In the genomic region with DNA sequence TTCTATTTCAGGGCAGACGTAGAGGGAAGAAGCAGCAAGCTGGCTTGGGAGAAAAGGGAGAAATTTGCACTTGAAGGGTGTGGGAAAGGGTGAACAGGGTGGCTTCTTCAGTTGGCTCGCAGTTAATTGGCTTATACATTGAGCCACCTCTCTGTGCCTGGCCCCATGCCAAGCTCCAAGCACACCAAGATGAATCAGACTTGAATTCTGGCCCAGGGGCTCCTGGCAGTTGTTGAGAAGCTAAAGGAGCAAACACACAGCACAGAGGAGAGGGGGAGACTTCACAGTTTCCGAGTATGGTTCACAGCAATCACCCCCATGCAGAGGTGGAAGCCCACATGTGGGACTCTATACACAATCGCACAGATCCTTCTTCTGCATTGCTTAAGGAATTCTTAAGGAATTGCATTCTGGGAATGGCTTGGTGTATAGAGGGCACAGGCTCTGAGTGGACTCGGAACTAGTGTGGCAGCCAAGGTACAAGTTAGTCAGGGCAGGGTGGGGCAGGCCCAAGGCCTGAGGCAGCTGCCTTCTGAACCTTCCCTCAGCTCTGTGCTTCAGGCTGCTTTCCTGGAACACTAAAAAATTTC, we compare ENCODE assay signal across 8 cellular contexts. TPM values are rescaled to one million over a fixed set of nuclear protein-coding genes. Genes with fewer than 3 reads are reported as not detected.
DNase-seq lines count a peak whose midpoint lies in the region; ATAC-seq and TF ChIP-seq lines count a peak whose summit lies in the region.

No MANE protein-coding gene starts in this region.

- H3K27ac ChIP-seq in neuronal stem cell (replicated peaks; ENCODE audit: low read length), result no peak overlapping the region
- peak overlapping the region; percentile 99 for H3K27ac ChIP-seq in subcutaneous abdominal adipose tissue (ENCODE audit: low read depth, low read length)

- no peaks in the 10 kb centered on the region for H3K9me3 ChIP-seq in neuronal stem cell (replicated peaks in 1 of 2; ENCODE audit: control insufficient read depth in 2 of 2, insufficient read depth in 1 of 2, low read depth in 1 of 2, low read length in 2 of 2)
- H3K9me3 ChIP-seq in subcutaneous abdominal adipose tissue (ENCODE audit: control insufficient read depth in 5 of 5, low read length in 5 of 5), result no peaks in the 10 kb centered on the region

- H3K4me3 ChIP-seq in AG10803 (ENCODE audit: low read length) (peak overlapping the region; percentile 89), foreskin fibroblast (ENCODE audit: low read depth in 1 of 2, low read length in 2 of 2) (peak overlapping the region; percentile 81), neuronal stem cell (ENCODE audit: low read length in 2 of 2) (peak overlapping the region in 1 of 2 donors; percentile 85), subcutaneous abdominal adipose tissue (ENCODE audit: low read depth in 1 of 5, low read length in 5 of 5) (peak overlapping the region; percentile 95 to 99 (median 98))

- H4K91ac ChIP-seq in neuronal stem cell (ENCODE audit: low read depth, low read length, poor library complexity), result no peak overlapping the region

- no peak for ATAC-seq in GM21360 (IDR thresholded peaks at IDR 0.05; ENCODE audit: unreplicated experiment)

- no peaks in the 10 kb centered on the region for H3K79me1 ChIP-seq in neuronal stem cell (ENCODE audit: low read depth, low read length)

- peaks cover 0 to 4% of the 10 kb centered on the region in 2 donors for H3K36me3 ChIP-seq in neuronal stem cell (replicated peaks in 1 of 2; ENCODE audit: control insufficient read depth in 2 of 2, insufficient read depth in 2 of 2, low read length in 2 of 2)
- H3K36me3 ChIP-seq in subcutaneous abdominal adipose tissue (ENCODE audit: control insufficient read depth in 5 of 5, insufficient read depth in 5 of 5, low read length in 5 of 5), result peaks cover 0 to 4% (median 0%) of the 10 kb centered on the region in 5 donors

- DNase-seq in AG10803 (ENCODE audit: low read depth) (peak; percentile 88), HT1080 (ENCODE audit: low read depth) (peak; percentile 92), SHP77 (lab: John Stamatoyannopoulos, UW) (peak; percentile 42 to 74), foreskin fibroblast (peak; percentile 92 to 97), neuronal stem cell (ENCODE audit: low spot score) (no peak)
- DNase-seq in activated effector memory CD4-positive, alpha-beta T cell treated with Interleukin-2 at 50 U/mL for 16 hours, result peak; percentile 58

- peak overlapping the region; percentile 94 for H2AFZ ChIP-seq in neuronal stem cell (ENCODE audit: low read length)

- H3K9ac ChIP-seq in neuronal stem cell (ENCODE audit: low read depth, low read length, poor library complexity) (no peak overlapping the region), subcutaneous abdominal adipose tissue (ENCODE audit: low read length in 5 of 5) (peak overlapping the region; percentile 62 to 99 (median 97))

- H4K8ac ChIP-seq in neuronal stem cell (ENCODE audit: low read depth, low read length), result no peak overlapping the region

- TF ChIP-seq CTCF in AG10803 (conservative IDR thresholded peaks at IDR 0.05; ENCODE audit: low read length), result no peak
- TF ChIP-seq CTCF in foreskin fibroblast (IDR thresholded peaks at IDR 0.05; ENCODE audit: low read depth, low read length), result no peak

- peak overlapping the region; percentile 70 for H3K4me2 ChIP-seq in neuronal stem cell (ENCODE audit: insufficient read depth, low read length, poor library complexity, severe bottlenecking)

- H3K27me3 ChIP-seq in neuronal stem cell (ENCODE audit: control insufficient read depth in 3 of 3, insufficient read depth in 3 of 3, low read depth in 1 of 3, low read length in 3 of 3), result no peaks in the 10 kb centered on the region
- no peaks in the 10 kb centered on the region for H3K27me3 ChIP-seq in subcutaneous abdominal adipose tissue (ENCODE audit: control insufficient read depth in 5 of 5, insufficient read depth in 4 of 5, low read length in 5 of 5)

- no peak overlapping the region for H2AK5ac ChIP-seq in neuronal stem cell (ENCODE audit: low read depth, low read length)

- no peak overlapping the region for H3K23ac ChIP-seq in neuronal stem cell (ENCODE audit: low read depth, low read length, poor library complexity)

- H3K18ac ChIP-seq in neuronal stem cell (ENCODE audit: low read length), result no peak overlapping the region

- H3K14ac ChIP-seq in neuronal stem cell (ENCODE audit: low read length), result no peak overlapping the region

- no peak overlapping the region for H2BK12ac ChIP-seq in neuronal stem cell (ENCODE audit: low read length)

- H3K4ac ChIP-seq in neuronal stem cell (ENCODE audit: low read length), result no peak overlapping the region

- H3K4me1 ChIP-seq in neuronal stem cell (ENCODE audit: control insufficient read depth in 2 of 2, insufficient read depth in 1 of 2, low read depth in 1 of 2, low read length in 2 of 2), result peaks cover 16 to 24% of the 10 kb centered on the region in 2 donors
- H3K4me1 ChIP-seq in subcutaneous abdominal adipose tissue (ENCODE audit: control insufficient read depth in 5 of 5, insufficient read depth in 5 of 5, low read length in 5 of 5), result peaks cover 8 to 78% (median 71%) of the 10 kb centered on the region in 5 donors

- H2BK120ac ChIP-seq in neuronal stem cell (ENCODE audit: low read depth, low read length), result no peak overlapping the region

- H2BK5ac ChIP-seq in neuronal stem cell (ENCODE audit: low read length), result no peak overlapping the region

- no CpG with 5 or more reads among the region's 5 CpGs for WGBS in neuronal stem cell (ENCODE audit: extremely low coverage in 2 of 2, insufficient read length in 2 of 2, insufficient replicate concordance in 1 of 2), 2 donors

- no peak overlapping the region for H2BK15ac ChIP-seq in neuronal stem cell (ENCODE audit: low read length)

RNA-seq across cellular contexts. Expression of a gene that starts 1.5 kb away (rescaled TPM):
- total RNA-seq in HT1080 (2014; rRNA removed; shearing (Covaris generic)), result 30.1 and 43.5 TPM in 2 replicates
- polyA plus RNA-seq in HT1080 (2015; cell fraction: cytosol; rRNA removed), result 70.7 and 73.8 TPM in 2 replicates
- polyA plus RNA-seq in HT1080 (2015; cell fraction: nucleus; rRNA removed), result 46.9 and 53.4 TPM in 2 replicates
- polyA plus RNA-seq in neuronal stem cell (2013, experiment 1 of 2), result 59.1 TPM
- 58.6 TPM for polyA plus RNA-seq in neuronal stem cell (2013, experiment 2 of 2)

RNA-seq across cellular contexts. Expression of a gene that starts 6.1 kb away (rescaled TPM):
- 55.5 and 55.9 TPM in 2 replicates for total RNA-seq in HT1080 (2014; rRNA removed; shearing (Covaris generic))
- polyA plus RNA-seq in HT1080 (2015; cell fraction: cytosol; rRNA removed), result 58.2 and 62.7 TPM in 2 replicates
- polyA plus RNA-seq in HT1080 (2015; cell fraction: nucleus; rRNA removed), result 105 and 111 TPM in 2 replicates
- polyA plus RNA-seq in neuronal stem cell (2013, experiment 1 of 2), result 43.6 TPM
- polyA plus RNA-seq in neuronal stem cell (2013, experiment 2 of 2), result 45.6 TPM

RNA-seq across cellular contexts. Expression of a gene that starts 34.1 kb away (rescaled TPM):
- total RNA-seq in HT1080 (2014; rRNA removed; shearing (Covaris generic)), result 9.7 and 12.0 TPM in 2 replicates
- polyA plus RNA-seq in HT1080 (2015; cell fraction: cytosol; rRNA removed), result 9.2 and 11.3 TPM in 2 replicates
- 18.7 and 21.2 TPM in 2 replicates for polyA plus RNA-seq in HT1080 (2015; cell fraction: nucleus; rRNA removed)
- 11.4 TPM for polyA plus RNA-seq in neuronal stem cell (2013, experiment 1 of 2)
- polyA plus RNA-seq in neuronal stem cell (2013, experiment 2 of 2), result 11.6 TPM

RNA-seq across cellular contexts. Expression of a gene that starts 36.2 kb away (rescaled TPM):
- total RNA-seq in HT1080 (2014; rRNA removed; shearing (Covaris generic)), result 0.19 TPM in 1 of 2 replicates, not detected in the other
- 0.01 and 0.07 TPM in 2 replicates for polyA plus RNA-seq in HT1080 (2015; cell fraction: cytosol; rRNA removed)
- not detected in 2 replicates for polyA plus RNA-seq in HT1080 (2015; cell fraction: nucleus; rRNA removed)
- not detected for polyA plus RNA-seq in neuronal stem cell (2013, experiment 1 of 2)
- not detected for polyA plus RNA-seq in neuronal stem cell (2013, experiment 2 of 2)
